8 cellular contexts compared by ENCODE assay signal in the genomic region with DNA sequence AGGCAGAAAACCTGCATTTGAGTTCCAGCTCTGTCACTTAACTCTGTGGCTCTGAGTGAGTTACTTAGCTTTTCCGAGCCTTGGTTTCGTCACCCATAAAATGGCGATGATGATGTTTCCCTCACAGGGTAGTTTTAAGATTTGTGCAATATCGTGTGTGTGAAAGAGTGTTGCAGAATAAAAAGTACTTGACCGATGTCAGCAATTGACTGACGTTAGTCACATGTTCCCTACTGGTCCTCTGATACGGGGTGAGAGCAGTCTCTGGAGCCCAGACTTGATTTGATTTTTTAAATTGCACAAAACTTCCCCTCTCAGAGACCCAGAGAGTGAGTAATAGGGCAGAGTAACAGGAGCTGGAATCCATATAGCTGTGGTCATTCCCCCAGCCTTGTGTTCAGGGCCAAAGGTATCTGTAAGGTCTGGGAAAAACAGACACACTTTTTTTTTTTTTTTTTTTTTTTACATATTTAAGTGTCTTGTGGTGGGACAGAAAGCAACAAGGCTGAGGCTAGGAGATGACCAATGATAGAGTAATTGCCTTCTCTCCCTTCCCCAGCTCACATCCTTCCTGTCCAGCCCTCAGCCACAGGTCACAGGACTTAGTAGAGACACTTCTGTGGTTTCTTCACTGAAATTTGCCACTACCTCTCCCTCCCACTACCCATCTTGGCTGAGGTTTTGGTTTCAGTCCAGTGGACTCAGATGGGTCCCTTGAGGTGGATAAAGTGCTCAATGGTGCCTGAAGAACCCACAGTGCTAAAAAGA. TPM values are rescaled to one million over a fixed set of nuclear protein-coding genes. Genes with fewer than 3 reads are reported as not detected.
DNase-seq lines count a peak whose midpoint lies in the region; ATAC-seq, FAIRE-seq and TF ChIP-seq lines count a peak whose summit lies in the region.

No MANE protein-coding gene starts in this region.

- peaks cover 29% of the 10 kb centered on the region for H3K36me3 ChIP-seq in left ventricle myocardium inferior

- 84% methylated on average over 7 of the region's 7 CpGs for WGBS in A549 (ENCODE audit: missing lambda C conversion rate)

- H3K27me3 Mint-ChIP-seq in T-cell: no peaks in the 10 kb centered on the region
- peaks cover 25 to 37% of the 10 kb centered on the region in 2 donors for H3K27me3 Mint-ChIP-seq in stimulated activated naive B cell treated with anti-CD40 and anti-IgM and Interleukin-4, amounts not matched to agents 10 μg/mL and 1 μg/mL and 100 μg/mL, for 72 hours

- intact Hi-C loops in left ventricle myocardium inferior (cut with micrococcal nuclease): no loop called here

- TF ChIP-seq EP300 in A549 (IDR thresholded peaks at IDR 0.05): no peak

- FAIRE-seq in A549 (lab: Jason Lieb, UNC): no peak

- peaks cover 28% of the 10 kb centered on the region for H3K36me3 Mint-ChIP-seq in T-cell
- peaks cover 29 to 31% of the 10 kb centered on the region in 2 donors for H3K36me3 Mint-ChIP-seq in stimulated activated naive B cell treated with anti-CD40 and anti-IgM and Interleukin-4, amounts not matched to agents 10 μg/mL and 1 μg/mL and 100 μg/mL, for 72 hours

- no peak for TF ChIP-seq POLR2A in A549 (IDR thresholded peaks at IDR 0.05; ENCODE audit: low read length)

- TF ChIP-seq CTCF in A549 (IDR thresholded peaks at IDR 0.05): no peak
- TF ChIP-seq CTCF in left ventricle myocardium inferior (IDR thresholded peaks at IDR 0.05; ENCODE audit: borderline replicate concordance): no peak

- H3K4me1 ChIP-seq in A549 (no peaks in the 10 kb centered on the region), left ventricle myocardium inferior (peaks cover 11% of the 10 kb centered on the region)

- peak overlapping the region; percentile 94 to 97 for H3K27ac Mint-ChIP-seq in T-cell
- H3K27ac Mint-ChIP-seq in stimulated activated naive B cell treated with anti-CD40 and anti-IgM and Interleukin-4, amounts not matched to agents 10 μg/mL and 1 μg/mL and 100 μg/mL, for 72 hours: peak overlapping the region; percentile 26

- CTCF ChIA-PET in A549 (lab: Yijun Ruan, JAX) (interaction anchor here (0.6 to 20.1 kb wide), 6 partner anchors 10 to 167 kb away, joined by 3 to 319 read pairs (median 36); partner anchors contain the start of genes NDUFS2 and TOMM40L), T-cell (lab: Charles Lee) (interaction anchor here in 1 of 2 donors (0.8 to 1.3 kb wide), 4 partner anchors 8 to 11 kb away, joined by 3 to 5 read pairs (median 4); partner anchors contain the start of gene TOMM40L)

- H3K27ac ChIP-seq in A549 (no peak overlapping the region), left ventricle myocardium inferior (replicated peaks) (peak overlapping the region; percentile 61)

- no peak for DNase-seq in A549 (ENCODE audit: low read depth in 1 of 2, low spot score in 1 of 2)
- no peak for DNase-seq in T-cell
- DNase-seq in left ventricle myocardium inferior: no peak
- peak; percentile 54 for DNase-seq in stimulated activated naive B cell treated with anti-CD40 and anti-IgM and Interleukin-4, amounts not matched to agents 10 μg/mL and 1 μg/mL and 100 μg/mL, for 72 hours
- no peak for DNase-seq in activated CD4-positive, alpha-beta T cell treated with anti-CD3 and anti-CD28 coated beads, Interleukin-2, amount 50 U/mL, for 1 hour
- no peak for DNase-seq in iPS-NIHi11 (ENCODE audit: low spot score)

- peaks cover 49 to 57% (median 54%) of the 10 kb centered on the region in 3 donors for H3K4me1 Mint-ChIP-seq in T-cell
- peaks cover 26 to 40% of the 10 kb centered on the region in 2 donors for H3K4me1 Mint-ChIP-seq in stimulated activated naive B cell treated with anti-CD40 and anti-IgM and Interleukin-4, amounts not matched to agents 10 μg/mL and 1 μg/mL and 100 μg/mL, for 72 hours

- H3K27me3 ChIP-seq in left ventricle myocardium inferior (ENCODE audit: low read depth): no peaks in the 10 kb centered on the region

- POLR2A ChIA-PET in A549 (lab: Yijun Ruan, JAX): interaction anchor here (1.5 to 1.7 kb wide), 2 partner anchors 8 to 15 kb away, joined by 3 to 5 read pairs; partner anchors contain the start of genes NDUFS2 and TOMM40L
- POLR2A ChIA-PET in T-cell (lab: Charles Lee): interaction anchor here in 1 of 2 donors (0.6 to 0.7 kb wide), 2 partner anchors 9 to 41 kb away, joined by 3 to 9 read pairs; partner anchors contain the start of genes PCP4L1 and TOMM40L

- ATAC-seq in A549 (peak; percentile 29 to 36; a peak in 3 of 6 replicates), GM18873 (IDR thresholded peaks at IDR 0.05; ENCODE audit: low FRiP score, unreplicated experiment) (peak; percentile 69), HG03097 (IDR thresholded peaks at IDR 0.05; ENCODE audit: low FRiP score, unreplicated experiment) (peak; percentile 78), T-cell (replicated peaks in 1 of 4) (no peak)
- peak; percentile 89 to 93 for ATAC-seq in stimulated activated naive B cell treated with anti-CD40 and anti-IgM and Interleukin-4, amounts not matched to agents 10 μg/mL and 1 μg/mL and 100 μg/mL, for 72 hours (replicated peaks)

- TF ChIP-seq RAD21 in A549 (conservative IDR thresholded peaks at IDR 0.05 in 1 of 2, IDR thresholded peaks at IDR 0.05 in 1 of 2): no peak

- peak overlapping the region; percentile 40 to 69 (median 52) for H3K4me3 Mint-ChIP-seq in T-cell
- H3K4me3 Mint-ChIP-seq in stimulated activated naive B cell treated with anti-CD40 and anti-IgM and Interleukin-4, amounts not matched to agents 10 μg/mL and 1 μg/mL and 100 μg/mL, for 72 hours: no peak overlapping the region

- H3K4me2 ChIP-seq in A549: no peak overlapping the region

- H3K9me3 Mint-ChIP-seq in T-cell: no peaks in the 10 kb centered on the region
- no peaks in the 10 kb centered on the region for H3K9me3 Mint-ChIP-seq in stimulated activated naive B cell treated with anti-CD40 and anti-IgM and Interleukin-4, amounts not matched to agents 10 μg/mL and 1 μg/mL and 100 μg/mL, for 72 hours

- no peaks in the 10 kb centered on the region for H3K9me3 ChIP-seq in A549
- H3K9me3 ChIP-seq in left ventricle myocardium inferior (replicated peaks): no peaks in the 10 kb centered on the region

- H3K4me3 ChIP-seq in A549 (no peak overlapping the region), left ventricle myocardium inferior (peak overlapping the region; percentile 46)

TF ChIP-seq in A549, 52 proteins besides CTCF, POLR2A, EP300 and RAD21:
- TF ChIP-seq FOXS1 (CRISPR knock-in tag; IDR thresholded peaks at IDR 0.05): no peak
- no peak for TF ChIP-seq CBX8 (IDR thresholded peaks at IDR 0.05)
- TF ChIP-seq JUN (IDR thresholded peaks at IDR 0.05): no peak
- no peak for TF ChIP-seq ZNF302 (CRISPR knock-in tag; IDR thresholded peaks at IDR 0.05)
- TF ChIP-seq PHF8 (IDR thresholded peaks at IDR 0.05; ENCODE audit: borderline replicate concordance, low read depth): no peak
- TF ChIP-seq TFCP2L1 (CRISPR knock-in tag; IDR thresholded peaks at IDR 0.05): no peak

RNA-seq across cellular contexts. Expression of gene FCER1G, which starts 2.0 kb away (rescaled TPM):
- polyA plus RNA-seq in A549 (2011; rRNA removed): 0.40 and 0.83 TPM in 2 replicates
- polyA plus RNA-seq in A549 (2012; cell fraction: cytosol; rRNA removed): 0.20 and 0.31 TPM in 2 replicates
- 0.26 and 0.54 TPM in 2 replicates for polyA plus RNA-seq in A549 (2012; cell fraction: nucleus; rRNA removed)
- polyA plus RNA-seq in A549 (2017; fragmentation: RNase III; extraction: RNeasy Plus Mini Kit Qiagen cat#74134 plus additional on column Dnase treatment): 0.25 TPM in 1 of 3 replicates, not detected in the others
- not detected in 2 replicates for polyA minus RNA-seq in A549 (2011; rRNA and poly(A)+ RNA removed)
- total RNA-seq in T-cell: 1 to 10 TPM; 2.5 to 5.2 (median 3.5) TPM
- total RNA-seq in left ventricle myocardium inferior: 22.0 TPM

RNA-seq across cellular contexts. Expression of gene APOA2, which starts 6.3 kb away (rescaled TPM):
- polyA plus RNA-seq in A549 (2011; rRNA removed) (not detected in 2 replicates), A549 (2017; fragmentation: RNase III; extraction: RNeasy Plus Mini Kit Qiagen cat#74134 plus additional on column Dnase treatment) (not detected in 3 replicates)
- polyA plus RNA-seq in A549 (2012; cell fraction: cytosol; rRNA removed): not detected in 2 replicates
- not detected in 2 replicates for polyA plus RNA-seq in A549 (2012; cell fraction: nucleus; rRNA removed)
- polyA minus RNA-seq in A549 (2011; rRNA and poly(A)+ RNA removed): not detected in 2 replicates
- total RNA-seq in T-cell (1 to 10 TPM in 3 of 5 donors, not detected in 2; 2.2 to 5.5 (median 3.7) TPM), left ventricle myocardium inferior (not detected)

RNA-seq across cellular contexts. Expression of gene TOMM40L, which starts 8.7 kb away (rescaled TPM):
- polyA plus RNA-seq in A549 (2011; rRNA removed): 6.3 and 7.0 TPM in 2 replicates
- 8.9 and 9.2 TPM in 2 replicates for polyA plus RNA-seq in A549 (2012; cell fraction: cytosol; rRNA removed)
- 11.9 and 19.1 TPM in 2 replicates for polyA plus RNA-seq in A549 (2012; cell fraction: nucleus; rRNA removed)
- polyA plus RNA-seq in A549 (2017; fragmentation: RNase III; extraction: RNeasy Plus Mini Kit Qiagen cat#74134 plus additional on column Dnase treatment): 9.1 to 11.0 TPM (median 10.2 TPM) in 3 replicates
- 14.5 and 15.6 TPM in 2 replicates for polyA minus RNA-seq in A549 (2011; rRNA and poly(A)+ RNA removed)
- 10 to 100 TPM in 4 of 5 donors, 1 to 10 TPM in 1; 6.3 to 12.2 (median 11.0) TPM for total RNA-seq in T-cell
- 39.3 TPM for total RNA-seq in left ventricle myocardium inferior

RNA-seq across cellular contexts. Expression of gene NDUFS2, which starts 15.0 kb away (rescaled TPM):
- polyA plus RNA-seq in A549 (2011; rRNA removed) (125 and 144 TPM in 2 replicates), A549 (2017; fragmentation: RNase III; extraction: RNeasy Plus Mini Kit Qiagen cat#74134 plus additional on column Dnase treatment) (142 to 145 TPM (median 142 TPM) in 3 replicates)
- 128 and 142 TPM in 2 replicates for polyA plus RNA-seq in A549 (2012; cell fraction: cytosol; rRNA removed)
- polyA plus RNA-seq in A549 (2012; cell fraction: nucleus; rRNA removed): 69.3 and 95.2 TPM in 2 replicates
- polyA minus RNA-seq in A549 (2011; rRNA and poly(A)+ RNA removed): 187 and 207 TPM in 2 replicates
- total RNA-seq in T-cell (10 to 100 TPM; 57.3 to 92.2 (median 88.2) TPM), left ventricle myocardium inferior (302 TPM)

RNA-seq across cellular contexts. Expression of gene ADAMTS4, which starts 18.3 kb away (rescaled TPM):
- not detected in 2 replicates for polyA plus RNA-seq in A549 (2011; rRNA removed)
- polyA plus RNA-seq in A549 (2012; cell fraction: cytosol; rRNA removed): under 0.01 and 0.01 TPM in 2 replicates
- 0.01 TPM in 1 of 2 replicates, not detected in the other for polyA plus RNA-seq in A549 (2012; cell fraction: nucleus; rRNA removed)
- polyA plus RNA-seq in A549 (2017; fragmentation: RNase III; extraction: RNeasy Plus Mini Kit Qiagen cat#74134 plus additional on column Dnase treatment): 0.01 TPM in 1 of 3 replicates, not detected in the others
- not detected in 2 replicates for polyA minus RNA-seq in A549 (2011; rRNA and poly(A)+ RNA removed)
- total RNA-seq in T-cell: 1 to 10 TPM in 4 of 5 donors, under 1 TPM in 1; 0.86 to 1.8 (median 1.4) TPM
- 14.1 TPM for total RNA-seq in left ventricle myocardium inferior

Comparison
In these comparisons a context has a peak if more than half of its experiments do, and no peak if none do; other contexts are left out.
1. ATAC-seq: peak in A549 (2 of 2), GM18873 (single experiment), HG03097 (single experiment) and stimulated activated naive B cell treated with anti-CD40 and anti-IgM and Interleukin-4, amounts not matched to agents 10 μg/mL and 1 μg/mL and 100 μg/mL, for 72 hours (2 of 2); none in T-cell (0 of 4).
2. H3K4me3 Mint-ChIP-seq: peak in T-cell (3 of 3); none in stimulated activated naive B cell treated with anti-CD40 and anti-IgM and Interleukin-4, amounts not matched to agents 10 μg/mL and 1 μg/mL and 100 μg/mL, for 72 hours (0 of 2).